ENCODE assay signal across 13 cellular contexts in genomic region chr5:54718647-54719046, GRCh38.
DNase-seq lines count a peak whose midpoint lies in the region; ATAC-seq and TF ChIP-seq lines count a peak whose summit lies in the region.
"Had no signal": no experiment of that assay in that cellular context is flagged by ENCODE, and none has a peak within 500 bp of the region (broad histone marks: within the 10 kb centered on the region; RNA-seq: fewer than 3 reads in every experiment).

No MANE protein-coding gene starts in this region.

- H3K4me3 ChIP-seq in AG10803 (ENCODE audit: low read length) = no peak overlapping the region
- no peak overlapping the region for H3K4me3 ChIP-seq in colonic mucosa
- H3K4me3 ChIP-seq in lower lobe of right lung = no peak overlapping the region
- no peak overlapping the region for H3K4me3 ChIP-seq in GM23338
- H3K4me3 ChIP-seq: upper lobe of left lung had no signal

- no peaks in the 10 kb centered on the region for H3K36me3 ChIP-seq in colonic mucosa
- H3K36me3 ChIP-seq in lower lobe of right lung = no peaks in the 10 kb centered on the region
- H3K36me3 ChIP-seq in GM23338 (ENCODE audit: insufficient read depth) = no peaks in the 10 kb centered on the region
- H3K36me3 ChIP-seq: upper lobe of left lung had no signal

- H3K9me3 ChIP-seq in colonic mucosa (no peaks in the 10 kb centered on the region), lower lobe of right lung (no peaks in the 10 kb centered on the region)
- H3K9me3 ChIP-seq: upper lobe of left lung had no signal

- no peak overlapping the region for H3K4me3 Mint-ChIP-seq in GM23338
- H3K4me3 Mint-ChIP-seq: activated naive CD4-positive, alpha-beta T cell treated with anti-CD3 and anti-CD28 coated beads for 36 hours; mesothelial cell of epicardium had no signal

- no peaks in the 10 kb centered on the region for H3K27me3 Mint-ChIP-seq in GM23338 (ENCODE audit: insufficient read depth, low read depth, poor library complexity)
- H3K27me3 Mint-ChIP-seq: CD4-positive, CD25-positive, alpha-beta regulatory T cell had no signal

- H3K9ac ChIP-seq in colonic mucosa (ENCODE audit: low read depth in 2 of 2, low read length in 2 of 2) = no peak overlapping the region

- peaks cover 5% of the 10 kb centered on the region; the same call in 2 of the 3 replicates for H3K9me3 Mint-ChIP-seq in GM23338

- H3K27ac Mint-ChIP-seq in GM23338 = no peak overlapping the region
- H3K27ac Mint-ChIP-seq: activated naive CD4-positive, alpha-beta T cell treated with anti-CD3 and anti-CD28 coated beads for 36 hours; mesothelial cell of epicardium had no signal

- no peak for TF ChIP-seq CTCF in AG10803 (conservative IDR thresholded peaks at IDR 0.05; ENCODE audit: low read length)
- no peak for TF ChIP-seq CTCF in colonic mucosa (IDR thresholded peaks at IDR 0.05)
- TF ChIP-seq CTCF in lower lobe of right lung (IDR thresholded peaks at IDR 0.05) = no peak
- no peak for TF ChIP-seq CTCF in GM23338 (conservative IDR thresholded peaks at IDR 0.05; ENCODE audit: low read depth in 2 of 2)

- H3K79me2 ChIP-seq in GM23338 (replicated peaks; ENCODE audit: insufficient read depth) = no peaks in the 10 kb centered on the region

- no peak overlapping the region for H3K27ac ChIP-seq in colonic mucosa
- no peak overlapping the region for H3K27ac ChIP-seq in lower lobe of right lung
- H3K27ac ChIP-seq in GM23338 (ENCODE audit: low read depth) = no peak overlapping the region

- H3K27me3 ChIP-seq in colonic mucosa (no peaks in the 10 kb centered on the region), lower lobe of right lung (ENCODE audit: low read depth) (no peaks in the 10 kb centered on the region), GM23338 (ENCODE audit: insufficient read depth) (no peaks in the 10 kb centered on the region)
- H3K27me3 ChIP-seq: upper lobe of left lung had no signal

- no peaks in the 10 kb centered on the region for H4K20me1 ChIP-seq in GM23338 (replicated peaks; ENCODE audit: insufficient read depth)

- intact Hi-C loops in colonic mucosa (cut with DNase I) (no loop called here), lower lobe of right lung (cut with DNase I) (no loop called here)

- H3F3A ChIP-seq in GM23338 (replicated peaks; ENCODE audit: low read depth) = no peaks in the 10 kb centered on the region

- no peak overlapping the region; the same call in 1 of the 2 replicates for H2AFZ ChIP-seq in GM23338

- peaks cover 7% of the 10 kb centered on the region for H3K4me1 Mint-ChIP-seq in GM23338

- H3K9me2 ChIP-seq in GM23338 (ENCODE audit: insufficient read depth) = 0 out of 2 replicates have a peak, but pooled peaks cover 12% of the 10 kb centered on the region

- no peak overlapping the region for H3K4me2 ChIP-seq in GM23338

- no peaks in the 10 kb centered on the region for H3K4me1 ChIP-seq in colonic mucosa
- H3K4me1 ChIP-seq in lower lobe of right lung = peaks cover 7% of the 10 kb centered on the region
- H3K4me1 ChIP-seq in GM23338 (ENCODE audit: insufficient read depth) = peaks cover 6% of the 10 kb centered on the region; the same call in 1 of the 2 replicates

- DNase-seq in AG10803 (ENCODE audit: low read depth) (peak; percentile 60), NCI-H2171 treated with DMSO at 0.1 percent for 48 hours (lab: John Stamatoyannopoulos, UW) (peak; percentile 64), colonic mucosa (peak; percentile 36), lower lobe of right lung (no peak), RPMI8226 (no peak), NCI-H1092 treated with DMSO at 0.1 percent for 48 hours (lab: John Stamatoyannopoulos, UW) (no peak), GM23338 (ENCODE audit: low spot score) (no peak), NCI-H187 treated with DMSO at 0.1 percent for 48 hours (lab: John Stamatoyannopoulos, UW) (no peak)
- DNase-seq: activated naive CD4-positive, alpha-beta T cell treated with anti-CD3 and anti-CD28 coated beads for 36 hours; KBM-7 had no signal

- no peaks in the 10 kb centered on the region for H3K36me3 Mint-ChIP-seq in GM23338 (ENCODE audit: low read depth)
- H3K36me3 Mint-ChIP-seq: mesothelial cell of epicardium had no signal

- peak; percentile 48 to 49 for ATAC-seq in lower lobe of right lung
- ATAC-seq in GM23338 = no peak

TF ChIP-seq in GM23338, 12 proteins besides CTCF, POLR2A, EP300 and RAD21 (continues in another document):
- TF ChIP-seq EZH2 (IDR thresholded peaks at IDR 0.05; ENCODE audit: low read depth, unreplicated experiment) (no peak), EZH2phosphoT487 (IDR thresholded peaks at IDR 0.05; ENCODE audit: unreplicated experiment) (no peak), ZNF462 (CRISPR knock-in tag; IDR thresholded peaks at IDR 0.05) (no peak), ZNF114 (CRISPR knock-in tag; IDR thresholded peaks at IDR 0.05) (no peak), NANOG (IDR thresholded peaks at IDR 0.05; ENCODE audit: borderline replicate concordance) (no peak), CREB1 (CRISPR knock-in tag; IDR thresholded peaks at IDR 0.05; ENCODE audit: low read depth) (no peak), ZNF331 (CRISPR knock-in tag; IDR thresholded peaks at IDR 0.05; ENCODE audit: low read depth) (no peak), ETS1 (IDR thresholded peaks at IDR 0.05) (no peak)

Comparison
In these comparisons a context has a peak if more than half of its experiments do, and no peak if none do; other contexts are left out.
1. DNase-seq: peak in AG10803 (single experiment), NCI-H2171 treated with DMSO at 0.1 percent for 48 hours (single experiment) and colonic mucosa (single experiment); none in lower lobe of right lung (single experiment), RPMI8226 (single experiment), NCI-H1092 treated with DMSO at 0.1 percent for 48 hours (single experiment), GM23338 (single experiment) and NCI-H187 treated with DMSO at 0.1 percent for 48 hours (single experiment).